In the genomic region with DNA sequence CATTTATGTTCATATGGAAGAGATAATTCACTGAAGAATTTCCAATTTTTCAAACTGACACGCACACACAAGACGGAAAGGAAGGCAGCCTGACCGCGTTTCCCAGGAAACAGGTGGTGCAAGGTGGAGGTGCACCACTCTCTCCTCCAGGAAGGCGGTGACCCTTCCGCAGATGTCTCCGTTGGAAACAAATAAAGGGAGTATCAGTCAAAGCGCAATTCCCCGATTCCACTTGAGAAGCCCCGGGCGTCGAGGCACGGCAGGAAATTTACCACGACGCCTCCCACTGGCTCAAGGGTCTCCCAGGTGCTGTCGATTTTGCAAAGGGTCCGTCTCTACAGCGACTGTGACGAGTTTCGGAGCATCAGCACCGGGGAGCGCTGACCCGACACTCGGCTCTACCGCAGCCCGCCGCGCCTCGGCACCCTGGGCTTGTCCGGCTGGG, we compare ENCODE assay signal across 7 cellular contexts. TPM values are rescaled to one million over a fixed set of nuclear protein-coding genes. Genes with fewer than 3 reads are reported as not detected.
A peak's percentile ranks its signal among the peaks of the same experiment; 100 is the strongest.
DNase-seq lines count a peak whose midpoint lies in the region; ATAC-seq and TF ChIP-seq lines count a peak whose summit lies in the region.

No MANE protein-coding gene starts in this region.

- no peak for ATAC-seq in naive thymus-derived CD8-positive, alpha-beta T cell
- no peak for ATAC-seq in HG02973 (IDR thresholded peaks at IDR 0.05; ENCODE audit: unreplicated experiment)

- H3K36me3 Mint-ChIP-seq in naive thymus-derived CD8-positive, alpha-beta T cell, result peaks cover 0 to 27% (median 18%) of the 10 kb centered on the region in 3 donors

- H3K27me3 Mint-ChIP-seq in naive thymus-derived CD8-positive, alpha-beta T cell, result peaks cover 0 to 6% (median 2%) of the 10 kb centered on the region in 5 donors

- peak overlapping the region; percentile 73 to 93 (median 86) for H3K27ac Mint-ChIP-seq in naive thymus-derived CD8-positive, alpha-beta T cell

- H3K4me3 Mint-ChIP-seq in naive thymus-derived CD8-positive, alpha-beta T cell, result peak overlapping the region; percentile 80 to 93 (median 92)

- peak overlapping the region; percentile 77 to 84 for H3K27ac ChIP-seq in coronary artery

- peak overlapping the region; percentile 63 for H3K4me3 ChIP-seq in GM12875 (ENCODE audit: low read depth, low read length)
- H3K4me3 ChIP-seq in coronary artery, result peak overlapping the region; percentile 77

- peaks cover 0 to 38% (median 14%) of the 10 kb centered on the region in 9 donors for H3K9me3 Mint-ChIP-seq in naive thymus-derived CD8-positive, alpha-beta T cell

- DNase-seq in NCI-H1930 (lab: John Stamatoyannopoulos, UW) (peak; percentile 8 to 36), coronary artery (ENCODE audit: low spot score) (no peak), mucosa of gallbladder (ENCODE audit: low spot score) (no peak), NCI-H2081 treated with DMSO at 0.1 percent for 48 hours (lab: John Stamatoyannopoulos, UW) (no peak)
- peak in 1 of 10 donors; percentile 7 for DNase-seq in naive thymus-derived CD8-positive, alpha-beta T cell

- POLR2A ChIA-PET in naive thymus-derived CD8-positive, alpha-beta T cell (lab: Charles Lee), result no interaction called here

- TF ChIP-seq CTCF in GM12875 (IDR thresholded peaks at IDR 0.05; ENCODE audit: borderline replicate concordance, insufficient read depth, low read depth, low read length) (no peak), coronary artery (IDR thresholded peaks at IDR 0.05) (no peak)

- H3K4me1 Mint-ChIP-seq in naive thymus-derived CD8-positive, alpha-beta T cell, result peaks cover 14 to 26% (median 21%) of the 10 kb centered on the region in 4 donors

RNA-seq across cellular contexts. Expression of gene TIGD2, which starts 0.8 kb away (rescaled TPM):
- total RNA-seq in naive thymus-derived CD8-positive, alpha-beta T cell, result 1 to 10 TPM; 7.4 to 8.4 TPM
- 1 to 10 TPM; 3.2 to 4.2 (median 3.3) TPM for polyA plus RNA-seq in naive thymus-derived CD8-positive, alpha-beta T cell
- total RNA-seq in mucosa of gallbladder, result 8.9 TPM

RNA-seq across cellular contexts. Expression of gene FAM13A, which starts 53.6 kb away (rescaled TPM):
- total RNA-seq in naive thymus-derived CD8-positive, alpha-beta T cell, result 1 to 10 TPM; 1.1 to 2.4 TPM
- polyA plus RNA-seq in naive thymus-derived CD8-positive, alpha-beta T cell, result 1 to 10 TPM in 1 of 3 donors, under 1 TPM in 2; 0.30 to 3.1 (median 0.81) TPM
- total RNA-seq in mucosa of gallbladder, result 43.8 TPM

Comparison
In these comparisons a context has a peak if more than half of its experiments do, and no peak if none do; other contexts are left out.
1. DNase-seq: peak in NCI-H1930 (2 of 2); none in coronary artery (single experiment), mucosa of gallbladder (single experiment) and NCI-H2081 treated with DMSO at 0.1 percent for 48 hours (single experiment).
2. RNA of gene FAM13A, which starts 53.6 kb away (total RNA-seq): 43.8 TPM in mucosa of gallbladder (single experiment); 1.1 to 2.4 TPM in naive thymus-derived CD8-positive, alpha-beta T cell; every median in the first group is over 10 times any median in the second.